24 cellular contexts compared by ENCODE assay signal in the genomic region with DNA sequence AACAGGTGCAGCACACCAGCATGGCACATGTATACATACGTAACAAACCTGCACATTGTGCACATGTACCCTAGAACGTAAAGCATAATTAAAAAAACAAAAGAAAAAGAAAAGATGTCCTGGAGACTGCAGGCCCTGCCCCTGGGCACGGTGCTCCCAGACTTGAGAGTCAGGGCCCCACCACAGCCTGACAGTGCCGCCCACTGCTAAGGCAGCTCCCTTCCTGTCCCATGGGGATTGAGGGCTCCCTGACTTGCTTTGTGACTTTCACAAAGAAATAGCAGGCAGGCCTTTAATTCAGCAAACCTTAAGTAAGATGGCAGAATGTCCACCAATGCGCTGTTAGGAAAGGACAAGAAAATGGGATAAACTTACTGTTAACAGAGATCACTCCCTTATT.
"Had no signal": no experiment of that assay in that cellular context is flagged by ENCODE, and none has a peak within 500 bp of the region (broad histone marks: within the 10 kb centered on the region; RNA-seq: fewer than 3 reads in every experiment).

No MANE protein-coding gene starts in this region.

- H3K79me2 ChIP-seq: parathyroid adenoma had no signal

- H3K27me3 Mint-ChIP-seq: activated T-helper 17 cell treated with anti-CD3 and anti-CD28 coated beads, Interleukin-2, amount 50 U/mL, for 72 hours; memory B cell; stimulated activated naive CD8-positive, alpha-beta T cell treated with anti-CD3 and anti-CD28 coated beads, Interleukin-15, amount 100 ng/mL, for 72 hours; T-cell had no signal

- DNase-seq: activated CD4-positive, alpha-beta T cell treated with anti-CD3 and anti-CD28 coated beads for 4 hours; activated CD4-positive, alpha-beta T cell treated with anti-CD3 and anti-CD28 coated beads, Interleukin-2, amount 50 U/mL, for 4 hours; activated CD4-positive, CD25-positive, alpha-beta regulatory T cell; activated naive CD4-positive, alpha-beta T cell; activated T-cell treated with anti-CD3 and anti-CD28 coated beads, Interleukin-2, amount 50 U/mL, for 4 hours; dermis blood vessel endothelial cell; effector memory CD4-positive, alpha-beta T cell; gastrocnemius medialis; glutamatergic neuron; left cardiac atrium; natural killer cell; occipital lobe; stimulated activated CD4-positive, alpha-beta T cell treated with anti-CD3 and anti-CD28 coated beads, Interleukin-2, amount 100 ng/mL, for 48 hours; stimulated activated naive CD8-positive, alpha-beta T cell treated with anti-CD3 and anti-CD28 coated beads, Interleukin-15, amount 100 ng/mL, for 72 hours; substantia nigra; upper lobe of left lung had no signal

- H3K36me3 ChIP-seq: gastrocnemius medialis, neural progenitor cell, right lobe of liver, upper lobe of left lung had no signal

- H3K4me1 ChIP-seq: gastrocnemius medialis, neural progenitor cell, parathyroid adenoma, right lobe of liver had no signal

- H3K9me3 Mint-ChIP-seq: activated naive CD4-positive, alpha-beta T cell treated with anti-CD3 and anti-CD28 coated beads, Interleukin-2, amount 50 U/mL, for 72 hours; activated T-cell treated with anti-CD3 and anti-CD28 coated beads, Interleukin-2, amount 50 U/mL, for 4 hours; activated T-helper 17 cell treated with anti-CD3 and anti-CD28 coated beads, Interleukin-2, amount 50 U/mL, for 72 hours; central memory CD8-positive, alpha-beta T cell; memory B cell; natural killer cell had no signal

- H3K4me3 Mint-ChIP-seq: activated T-cell treated with anti-CD3 and anti-CD28 coated beads, Interleukin-2, amount 50 U/mL, for 4 hours; activated T-helper 17 cell treated with anti-CD3 and anti-CD28 coated beads, Interleukin-2, amount 50 U/mL, for 72 hours; central memory CD8-positive, alpha-beta T cell; memory B cell; natural killer cell; neural progenitor cell; stimulated activated naive CD8-positive, alpha-beta T cell treated with anti-CD3 and anti-CD28 coated beads, Interleukin-15, amount 100 ng/mL, for 72 hours; T-cell had no signal

- H3K27ac ChIP-seq: gastrocnemius medialis, neural progenitor cell, parathyroid adenoma, right lobe of liver, upper lobe of left lung had no signal

- H3K27ac Mint-ChIP-seq: activated naive CD4-positive, alpha-beta T cell treated with anti-CD3 and anti-CD28 coated beads, Interleukin-2, amount 50 U/mL, for 72 hours; activated T-helper 17 cell treated with anti-CD3 and anti-CD28 coated beads, Interleukin-2, amount 50 U/mL, for 72 hours; memory B cell; natural killer cell; neural progenitor cell; stimulated activated naive CD8-positive, alpha-beta T cell treated with anti-CD3 and anti-CD28 coated beads, Interleukin-15, amount 100 ng/mL, for 72 hours; T-cell had no signal

- H3K9me3 ChIP-seq: gastrocnemius medialis, right lobe of liver, upper lobe of left lung had no signal

- H3K4me2 ChIP-seq: neural progenitor cell had no signal

- H2AFZ ChIP-seq: neural progenitor cell, parathyroid adenoma had no signal

- H3K9ac ChIP-seq: neural progenitor cell, parathyroid adenoma had no signal

- H3K4me1 Mint-ChIP-seq: stimulated activated naive CD8-positive, alpha-beta T cell treated with anti-CD3 and anti-CD28 coated beads, Interleukin-15, amount 100 ng/mL, for 72 hours had no signal

- ATAC-seq: activated naive CD4-positive, alpha-beta T cell treated with anti-CD3 and anti-CD28 coated beads, Interleukin-2, amount 50 U/mL, for 72 hours; activated T-cell treated with anti-CD3 and anti-CD28 coated beads, Interleukin-2, amount 50 U/mL, for 4 hours; activated T-helper 17 cell treated with anti-CD3 and anti-CD28 coated beads, Interleukin-2, amount 50 U/mL, for 72 hours; gastrocnemius medialis; left cardiac atrium; natural killer cell; right lobe of liver; stimulated activated naive CD8-positive, alpha-beta T cell treated with anti-CD3 and anti-CD28 coated beads, Interleukin-15, amount 100 ng/mL, for 72 hours; T-cell had no signal

- H3K4me3 ChIP-seq: gastrocnemius medialis, neural progenitor cell, right lobe of liver, upper lobe of left lung had no signal

- H3K27me3 ChIP-seq: gastrocnemius medialis, neural progenitor cell, right lobe of liver, upper lobe of left lung had no signal
